In genomic region chr7:153397459-153397858, GRCh38 we compare ENCODE assay signal across 1 cellular context.
TF ChIP-seq lines count a peak whose summit lies in the region.

No MANE protein-coding gene starts in this region.

TF ChIP-seq in K562, 482 proteins besides CTCF, POLR2A, EP300 and RAD21 (continued from another document):
- TF ChIP-seq CHD7 (IDR thresholded peaks at IDR 0.05; ENCODE audit: low read depth, low read length) = no peak
- no peak for TF ChIP-seq KDM4B (IDR thresholded peaks at IDR 0.05; ENCODE audit: borderline replicate concordance in 2 of 2, low read depth in 1 of 2)
- no peak for TF ChIP-seq CSDE1 (IDR thresholded peaks at IDR 0.05)
- TF ChIP-seq ZBTB26 (CRISPR knock-in tag; IDR thresholded peaks at IDR 0.05) = peak; percentile 19; the same call in 1 of the 2 replicates
- TF ChIP-seq PPARD (CRISPR knock-in tag; IDR thresholded peaks at IDR 0.05) = no peak
- peak; percentile 57; the same call in 1 of the 2 replicates for TF ChIP-seq POLR2AphosphoS2 (IDR thresholded peaks at IDR 0.05; ENCODE audit: low read length)
- TF ChIP-seq ZNF592 (IDR thresholded peaks at IDR 0.05) = no peak
- no peak for TF ChIP-seq YY1 (IDR thresholded peaks at IDR 0.05; ENCODE audit: borderline replicate concordance in 1 of 3, control insufficient read depth in 1 of 3, extremely low read depth in 1 of 3, insufficient read depth in 3 of 3, insufficient read length in 1 of 3, insufficient replicate concordance in 2 of 3, low read depth in 1 of 3, low read length in 2 of 3)
- no peak for TF ChIP-seq DLX4 (CRISPR knock-in tag; IDR thresholded peaks at IDR 0.05)
- TF ChIP-seq TBP (optimal IDR thresholded peaks at IDR 0.05; ENCODE audit: low read depth, low read length) = no peak
- no peak for TF ChIP-seq U2AF1 (optimal IDR thresholded peaks at IDR 0.05; ENCODE audit: low read depth, low read length)
- peak; percentile 43; the same call in 1 of the 2 replicates for TF ChIP-seq POLR2AphosphoS5 (IDR thresholded peaks at IDR 0.05; ENCODE audit: control insufficient read depth, insufficient read depth, low read depth, low read length)
- no peak for TF ChIP-seq PML (IDR thresholded peaks at IDR 0.05; ENCODE audit: low read length)
- TF ChIP-seq GMEB1 (CRISPR knock-in tag; IDR thresholded peaks at IDR 0.05) = no peak
- TF ChIP-seq IFI16 (CRISPR knock-in tag; IDR thresholded peaks at IDR 0.05) = no peak
